Comparison of ENCODE assay signal across 8 cellular contexts in the genomic region with DNA sequence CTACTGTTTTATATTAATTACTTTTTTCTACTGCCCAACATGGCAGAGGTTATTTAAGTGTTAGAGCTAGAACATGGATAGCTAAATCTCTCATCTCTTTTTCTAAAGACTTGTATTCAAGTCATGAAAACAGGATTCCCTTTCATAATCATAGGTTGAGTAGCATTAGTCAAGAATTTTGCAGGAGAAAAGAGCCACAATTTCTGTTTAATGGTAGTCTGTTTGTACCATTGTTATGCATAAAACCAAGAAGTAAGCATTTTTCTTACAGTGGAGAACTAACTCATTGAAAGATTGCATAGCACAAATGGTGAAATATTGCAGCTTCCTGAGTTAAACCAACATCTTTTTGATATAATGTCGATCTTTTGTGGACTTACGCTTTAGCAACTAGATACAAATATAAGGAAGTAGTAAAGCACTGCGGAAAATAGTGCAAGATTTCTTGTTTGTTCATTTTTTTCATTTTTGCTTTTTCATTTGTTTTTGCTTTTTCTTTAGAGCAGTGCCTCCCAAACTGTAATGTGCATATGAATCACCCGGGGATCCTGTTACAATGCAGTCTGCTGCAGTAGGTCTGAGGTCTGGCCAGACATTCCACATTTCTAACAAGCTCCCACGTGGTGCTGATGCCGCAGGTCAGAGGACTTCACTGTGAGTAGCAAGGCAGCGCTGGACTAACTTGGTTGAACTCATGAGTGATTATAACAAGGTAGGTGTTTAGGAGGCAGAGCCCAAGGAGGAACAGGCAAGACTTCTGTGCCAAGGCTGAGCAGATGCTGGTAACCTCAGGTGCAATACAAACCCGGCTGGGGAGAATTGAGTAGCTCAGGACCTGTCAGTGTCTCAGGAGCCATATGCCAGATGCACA. TPM values are rescaled to one million over a fixed set of nuclear protein-coding genes. Genes with fewer than 3 reads are reported as not detected.
DNase-seq lines count a peak whose midpoint lies in the region; ATAC-seq and TF ChIP-seq lines count a peak whose summit lies in the region.

No MANE protein-coding gene starts in this region.

- H3K4me3 ChIP-seq in astrocyte of the spinal cord (ENCODE audit: low read depth, low read length): no peak overlapping the region
- no peak overlapping the region for H3K4me3 ChIP-seq in BE2C (ENCODE audit: low read depth, low read length)

- in situ Hi-C loops in astrocyte of the spinal cord (cut with HindIII; ENCODE audit: low sequenced_read_pairs): no loop called here

- H3K36me3 ChIP-seq in BE2C: no peaks in the 10 kb centered on the region

- no peaks in the 10 kb centered on the region for H3K4me1 ChIP-seq in BE2C

- no peak for TF ChIP-seq CTCF in astrocyte of the spinal cord (IDR thresholded peaks at IDR 0.05; ENCODE audit: low read depth, low read length)
- TF ChIP-seq CTCF in BE2C (IDR thresholded peaks at IDR 0.05; ENCODE audit: low read depth, low read length): no peak

- no peaks in the 10 kb centered on the region; the same call in 1 of the 2 replicates for H3K27me3 ChIP-seq in BE2C

- no peaks in the 10 kb centered on the region for H3K9me3 ChIP-seq in BE2C

- DNase-seq in AML-193 (lab: John Stamatoyannopoulos, UW) (peak; percentile 70 to 86), HT1080 (ENCODE audit: low read depth) (peak; percentile 90), astrocyte of the spinal cord (ENCODE audit: low read depth, low spot score) (peak; percentile 95), left lobe of liver (ENCODE audit: low spot score) (no peak), NCI-H146 treated with DMSO at 0.1 percent for 48 hours (lab: John Stamatoyannopoulos, UW; ENCODE audit: unreplicated experiment) (no peak), BE2C (no peak)

- ATAC-seq in left lobe of liver (peak; percentile 35), HG03432 (IDR thresholded peaks at IDR 0.05; ENCODE audit: unreplicated experiment) (no peak), GM18861 (IDR thresholded peaks at IDR 0.05; ENCODE audit: unreplicated experiment) (no peak)

RNA-seq across cellular contexts. Expression of a gene that starts 4.6 kb away (rescaled TPM):
- total RNA-seq in HT1080 (2014; rRNA removed; shearing (Covaris generic)): 66.4 and 78.8 TPM in 2 replicates
- 79.4 and 96.5 TPM in 2 replicates for polyA plus RNA-seq in HT1080 (2015; cell fraction: cytosol; rRNA removed)
- polyA plus RNA-seq in HT1080 (2015; cell fraction: nucleus; rRNA removed): 90.0 and 92.1 TPM in 2 replicates
- 20.2 TPM for total RNA-seq in left lobe of liver
- 23.4 TPM for polyA plus RNA-seq in BE2C (2012; ENCODE audit: insufficient read depth, insufficient read length, low read depth)

Comparison
In these comparisons a context has a peak if more than half of its experiments do, and no peak if none do; other contexts are left out.
1. DNase-seq: peak in AML-193 (2 of 2), HT1080 (single experiment) and astrocyte of the spinal cord (single experiment); none in left lobe of liver (single experiment), NCI-H146 treated with DMSO at 0.1 percent for 48 hours (single experiment) and BE2C (single experiment).